Comparison of ENCODE assay signal across 8 cellular contexts in the genomic region with DNA sequence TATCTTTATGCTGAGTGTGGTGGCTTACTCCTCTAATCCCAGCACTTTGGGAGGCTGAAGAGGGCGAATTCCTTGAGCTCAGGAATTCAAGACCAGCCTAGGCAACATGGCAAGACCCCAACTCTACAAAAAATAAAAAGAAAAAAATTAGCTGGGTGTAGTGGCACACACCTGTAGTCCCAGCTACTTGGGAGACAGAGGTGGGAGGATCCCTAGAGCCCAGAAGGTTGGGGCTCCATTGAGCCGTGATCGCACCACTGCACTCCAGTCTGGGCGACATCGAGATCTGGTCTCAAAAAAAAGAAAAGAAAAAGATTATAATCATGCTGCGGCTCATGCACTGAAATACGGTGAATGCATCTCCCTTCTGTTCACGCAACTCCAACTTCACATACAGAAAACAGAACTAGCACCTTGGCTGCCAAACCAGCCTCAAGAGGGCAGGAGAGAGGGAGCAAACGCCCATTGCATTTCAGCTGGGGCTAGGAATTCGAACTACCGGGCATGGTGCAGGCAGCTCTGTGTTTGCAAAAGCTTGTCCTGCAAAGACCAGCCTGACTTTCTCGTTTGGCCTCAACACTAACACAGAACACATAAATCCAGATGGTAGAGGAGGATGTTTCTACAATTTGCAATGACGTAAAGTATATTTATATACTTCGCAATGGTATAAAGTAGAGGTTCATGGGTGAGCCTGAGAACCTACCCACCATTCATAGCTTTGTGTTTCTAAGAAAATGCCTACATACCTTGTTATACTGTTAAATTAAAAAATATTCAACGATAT. TPM values are rescaled to one million over a fixed set of nuclear protein-coding genes. Genes with fewer than 3 reads are reported as not detected.
A peak's percentile ranks its signal among the peaks of the same experiment; 100 is the strongest.
DNase-seq lines count a peak whose midpoint lies in the region; ATAC-seq and TF ChIP-seq lines count a peak whose summit lies in the region.

No MANE protein-coding gene starts in this region.

- no TSS peak for BruUV-seq in Caco-2 (replicated peaks; lab: Mats Ljungman, UMichigan)

- peaks cover 10% of the 10 kb centered on the region for H3K4me1 ChIP-seq in Caco-2

- peak; percentile 68 to 75 for ATAC-seq in activated naive CD4-positive, alpha-beta T cell treated with anti-CD3 and anti-CD28 coated beads, Interleukin-2, amount 50 U/mL, for 72 hours
- ATAC-seq in GM18867 (IDR thresholded peaks at IDR 0.05; ENCODE audit: unreplicated experiment) (no peak), HG03097 (IDR thresholded peaks at IDR 0.05; ENCODE audit: low FRiP score, unreplicated experiment) (no peak)

- H3K4me1 Mint-ChIP-seq in Caco-2 (ENCODE audit: low read depth, unreplicated experiment) (peaks cover 12% of the 10 kb centered on the region), progenitor cell of endocrine pancreas (ENCODE audit: low read depth) (peaks cover 7% of the 10 kb centered on the region)

- TF ChIP-seq RAD21 in Ishikawa (IDR thresholded peaks at IDR 0.05; ENCODE audit: low read depth) = peak; percentile 81

- peak overlapping the region; percentile 53 for H3K27ac Mint-ChIP-seq in Caco-2 (ENCODE audit: unreplicated experiment)
- no peak overlapping the region for H3K27ac Mint-ChIP-seq in activated naive CD4-positive, alpha-beta T cell treated with anti-CD3 and anti-CD28 coated beads, Interleukin-2, amount 50 U/mL, for 72 hours
- H3K27ac Mint-ChIP-seq in progenitor cell of endocrine pancreas = no peak overlapping the region

- POLR2A ChIA-PET in Caco-2 (lab: Charles Lee) = interaction anchor here (0.6 to 1.9 kb wide), 3 partner anchors 18 to 26 kb away, joined by 3 to 14 read pairs (median 3); a partner anchor contains a TSS

- H3K27me3 Mint-ChIP-seq in Caco-2 (ENCODE audit: insufficient read depth, unreplicated experiment) (no peaks in the 10 kb centered on the region), progenitor cell of endocrine pancreas (peaks cover 12% of the 10 kb centered on the region)

- no peak overlapping the region for H3K4me3 ChIP-seq in Caco-2 (ENCODE audit: low read depth, low read length)

- no peaks in the 10 kb centered on the region for H3K9me3 ChIP-seq in Caco-2

- H3K4me3 Mint-ChIP-seq in Caco-2 (ENCODE audit: unreplicated experiment) (no peak overlapping the region), progenitor cell of endocrine pancreas (ENCODE audit: low read depth) (no peak overlapping the region)

- no peaks in the 10 kb centered on the region for H3K36me3 ChIP-seq in Caco-2 (ENCODE audit: control insufficient read depth, insufficient read depth, low read length)

- DNase-seq in Caco-2 (peak; percentile 82 to 84), SHP77 (lab: John Stamatoyannopoulos, UW) (peak; percentile 48 to 67), head of caudate nucleus (peak; percentile 56 to 89 (median 75)), progenitor cell of endocrine pancreas (ENCODE audit: low spot score, unreplicated experiment) (peak; percentile 54)
- peak in 1 of 2 donors; percentile 47 for DNase-seq in activated naive CD4-positive, alpha-beta T cell treated with anti-CD3 and anti-CD28 coated beads, Interleukin-2, amount 50 U/mL, for 72 hours (ENCODE audit: low spot score in 2 of 2)

- intact Hi-C loops in Caco-2 (cut with micrococcal nuclease; ENCODE audit: unreplicated experiment) = loop anchor here (10.0 kb wide), 2 partner anchors 51 to 181 kb away; a partner anchor contains a TSS
- intact Hi-C loops in head of caudate nucleus (cut with DNase I) = no loop called here

- H3K9me3 Mint-ChIP-seq in Caco-2 (ENCODE audit: unreplicated experiment) (no peaks in the 10 kb centered on the region), progenitor cell of endocrine pancreas (ENCODE audit: low read depth) (no peaks in the 10 kb centered on the region)
- no peaks in the 10 kb centered on the region for H3K9me3 Mint-ChIP-seq in activated naive CD4-positive, alpha-beta T cell treated with anti-CD3 and anti-CD28 coated beads, Interleukin-2, amount 50 U/mL, for 72 hours

- CTCF ChIA-PET in Caco-2 (lab: Charles Lee) = interaction anchor here (0.5 to 2.1 kb wide), 20 partner anchors 11 to 186 kb away, joined by 3 to 12 read pairs (median 4); a partner anchor contains a TSS

- H3K36me3 Mint-ChIP-seq in Caco-2 (ENCODE audit: insufficient read depth, unreplicated experiment) = no peaks in the 10 kb centered on the region
- H3K36me3 Mint-ChIP-seq in activated naive CD4-positive, alpha-beta T cell treated with anti-CD3 and anti-CD28 coated beads, Interleukin-2, amount 50 U/mL, for 72 hours = no peaks in the 10 kb centered on the region
- no peaks in the 10 kb centered on the region for H3K36me3 Mint-ChIP-seq in progenitor cell of endocrine pancreas (ENCODE audit: insufficient read depth)

- H3K27me3 ChIP-seq in Caco-2 (replicated peaks; ENCODE audit: control insufficient read depth, insufficient read depth, low read length) = no peaks in the 10 kb centered on the region

- TF ChIP-seq EP300 in Ishikawa (IDR thresholded peaks at IDR 0.05; ENCODE audit: borderline replicate concordance) = no peak

- TF ChIP-seq CTCF in Caco-2 (IDR thresholded peaks at IDR 0.05; ENCODE audit: insufficient read depth in 1 of 2, low read depth in 1 of 2, low read length in 1 of 2, severe bottlenecking in 1 of 2, unreplicated experiment in 1 of 2) (peak; percentile 68 to 90), progenitor cell of endocrine pancreas (IDR thresholded peaks at IDR 0.05; ENCODE audit: unreplicated experiment) (peak; percentile 79)

TF ChIP-seq in Ishikawa, 13 proteins besides CTCF, POLR2A, EP300 and RAD21:
- TF ChIP-seq CREB1 (IDR thresholded peaks at IDR 0.05; ENCODE audit: low read depth) = no peak
- TF ChIP-seq FOXM1 (IDR thresholded peaks at IDR 0.05; ENCODE audit: borderline replicate concordance, low read depth) = no peak
- TF ChIP-seq TEAD4 (IDR thresholded peaks at IDR 0.05) = no peak
- no peak for TF ChIP-seq NFIC (IDR thresholded peaks at IDR 0.05)
- TF ChIP-seq, protein P1, sequence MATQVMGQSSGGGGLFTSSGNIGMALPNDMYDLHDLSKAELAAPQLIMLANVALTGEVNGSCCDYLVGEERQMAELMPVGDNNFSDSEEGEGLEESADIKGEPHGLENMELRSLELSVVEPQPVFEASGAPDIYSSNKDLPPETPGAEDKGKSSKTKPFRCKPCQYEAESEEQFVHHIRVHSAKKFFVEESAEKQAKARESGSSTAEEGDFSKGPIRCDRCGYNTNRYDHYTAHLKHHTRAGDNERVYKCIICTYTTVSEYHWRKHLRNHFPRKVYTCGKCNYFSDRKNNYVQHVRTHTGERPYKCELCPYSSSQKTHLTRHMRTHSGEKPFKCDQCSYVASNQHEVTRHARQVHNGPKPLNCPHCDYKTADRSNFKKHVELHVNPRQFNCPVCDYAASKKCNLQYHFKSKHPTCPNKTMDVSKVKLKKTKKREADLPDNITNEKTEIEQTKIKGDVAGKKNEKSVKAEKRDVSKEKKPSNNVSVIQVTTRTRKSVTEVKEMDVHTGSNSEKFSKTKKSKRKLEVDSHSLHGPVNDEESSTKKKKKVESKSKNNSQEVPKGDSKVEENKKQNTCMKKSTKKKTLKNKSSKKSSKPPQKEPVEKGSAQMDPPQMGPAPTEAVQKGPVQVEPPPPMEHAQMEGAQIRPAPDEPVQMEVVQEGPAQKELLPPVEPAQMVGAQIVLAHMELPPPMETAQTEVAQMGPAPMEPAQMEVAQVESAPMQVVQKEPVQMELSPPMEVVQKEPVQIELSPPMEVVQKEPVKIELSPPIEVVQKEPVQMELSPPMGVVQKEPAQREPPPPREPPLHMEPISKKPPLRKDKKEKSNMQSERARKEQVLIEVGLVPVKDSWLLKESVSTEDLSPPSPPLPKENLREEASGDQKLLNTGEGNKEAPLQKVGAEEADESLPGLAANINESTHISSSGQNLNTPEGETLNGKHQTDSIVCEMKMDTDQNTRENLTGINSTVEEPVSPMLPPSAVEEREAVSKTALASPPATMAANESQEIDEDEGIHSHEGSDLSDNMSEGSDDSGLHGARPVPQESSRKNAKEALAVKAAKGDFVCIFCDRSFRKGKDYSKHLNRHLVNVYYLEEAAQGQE (IDR thresholded peaks at IDR 0.05; ENCODE audit: low read depth) = no peak
- TF ChIP-seq TCF12 (IDR thresholded peaks at IDR 0.05; ENCODE audit: low read depth) = no peak
- TF ChIP-seq, protein P2, sequence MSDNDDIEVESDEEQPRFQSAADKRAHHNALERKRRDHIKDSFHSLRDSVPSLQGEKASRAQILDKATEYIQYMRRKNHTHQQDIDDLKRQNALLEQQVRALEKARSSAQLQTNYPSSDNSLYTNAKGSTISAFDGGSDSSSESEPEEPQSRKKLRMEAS (IDR thresholded peaks at IDR 0.05) = no peak
- TF ChIP-seq ZBTB7A (IDR thresholded peaks at IDR 0.05; ENCODE audit: low read depth) = no peak
- no peak for TF ChIP-seq EGR1 (IDR thresholded peaks at IDR 0.05)
- no peak for TF ChIP-seq TAF1 (IDR thresholded peaks at IDR 0.05; ENCODE audit: low read depth)
- no peak for TF ChIP-seq YY1 (IDR thresholded peaks at IDR 0.05; ENCODE audit: low read depth)

RNA-seq across cellular contexts. Expression of a gene that starts 6.3 kb away (rescaled TPM):
- total RNA-seq in Caco-2 (2022) (20.2 and 21.9 TPM in 2 replicates), progenitor cell of endocrine pancreas (36.8 and 38.0 TPM in 2 replicates)
- total RNA-seq in activated naive CD4-positive, alpha-beta T cell treated with anti-CD3 and anti-CD28 coated beads, Interleukin-2, amount 50 U/mL, for 72 hours = 1 to 10 TPM in 1 of 2 donors, under 1 TPM in 1; 0.46 to 1.2 TPM

RNA-seq across cellular contexts. Expression of a gene that starts 24.0 kb away (rescaled TPM):
- total RNA-seq in Caco-2 (2022) = 1,668 and 1,699 TPM in 2 replicates
- 1,000 to 10,000 TPM; 2,348 to 3,152 TPM for total RNA-seq in activated naive CD4-positive, alpha-beta T cell treated with anti-CD3 and anti-CD28 coated beads, Interleukin-2, amount 50 U/mL, for 72 hours
- 2,433 and 2,506 TPM in 2 replicates for total RNA-seq in progenitor cell of endocrine pancreas

RNA-seq across cellular contexts. Expression of a gene that starts 56.1 kb away (rescaled TPM):
- total RNA-seq in Caco-2 (2022) (25.7 and 26.1 TPM in 2 replicates), progenitor cell of endocrine pancreas (31.2 and 40.6 TPM in 2 replicates)
- total RNA-seq in activated naive CD4-positive, alpha-beta T cell treated with anti-CD3 and anti-CD28 coated beads, Interleukin-2, amount 50 U/mL, for 72 hours = 10 to 100 TPM; 14.0 to 22.0 TPM

Comparison
In these comparisons a context has a peak if more than half of its experiments do, and no peak if none do; other contexts are left out.
1. ATAC-seq: peak in activated naive CD4-positive, alpha-beta T cell treated with anti-CD3 and anti-CD28 coated beads, Interleukin-2, amount 50 U/mL, for 72 hours (2 of 2); none in GM18867 (single experiment) and HG03097 (single experiment).